ENCODE assay signal across 8 cellular contexts in genomic region chr11:27722117-27722844, GRCh38. TPM values are rescaled to one million over a fixed set of nuclear protein-coding genes. Genes with fewer than 3 reads are reported as not detected.
DNase-seq lines count a peak whose midpoint lies in the region; ATAC-seq and TF ChIP-seq lines count a peak whose summit lies in the region.

No MANE protein-coding gene starts in this region.

- CTCF ChIA-PET in activated CD8-positive, alpha-beta memory T cell treated with anti-CD3 and anti-CD28 coated beads, Interleukin-2, amount 10 ng/mL, durations not matched to agents 7 days and 5 days (lab: Charles Lee) = no interaction called here

- 1 to 3% methylated on average over 41 to 52 of the region's 52 CpGs for WGBS in testis, 2 donors

- TF ChIP-seq CTCF in BE2C (IDR thresholded peaks at IDR 0.05; ENCODE audit: low read depth, low read length) (no peak), WI38 (IDR thresholded peaks at IDR 0.05; ENCODE audit: low read depth, low read length) (no peak), testis (IDR thresholded peaks at IDR 0.05) (no peak)

- no peak overlapping the region for H3K4me3 Mint-ChIP-seq in activated CD8-positive, alpha-beta memory T cell treated with anti-CD3 and anti-CD28 coated beads, Interleukin-2, amount 10 ng/mL, durations not matched to agents 7 days and 5 days

- no peak overlapping the region for H3K27ac ChIP-seq in iPS-20b (ENCODE audit: low read length)
- H3K27ac ChIP-seq in testis = no peak overlapping the region

- peaks cover 6% of the 10 kb centered on the region for H3K4me1 Mint-ChIP-seq in activated CD8-positive, alpha-beta memory T cell treated with anti-CD3 and anti-CD28 coated beads, Interleukin-2, amount 10 ng/mL, durations not matched to agents 7 days and 5 days

- DNase-seq in BE2C (peak; percentile 8), testis (no peak)
- DNase-seq in activated CD8-positive, alpha-beta memory T cell treated with anti-CD3 and anti-CD28 coated beads, Interleukin-2, amount 10 ng/mL, durations not matched to agents 7 days and 5 days = no peak
- DNase-seq in central memory CD4-positive, alpha-beta T cell = no peak

- H3K9me3 ChIP-seq in BE2C = no peaks in the 10 kb centered on the region
- H3K9me3 ChIP-seq in iPS-20b (ENCODE audit: insufficient read depth, low read depth, low read length) = no peaks in the 10 kb centered on the region
- no peaks in the 10 kb centered on the region for H3K9me3 ChIP-seq in testis

- no peak for TF ChIP-seq POLR2A in testis (IDR thresholded peaks at IDR 0.05)

- peaks cover 39% of the 10 kb centered on the region for H3K27me3 ChIP-seq in BE2C
- H3K27me3 ChIP-seq in iPS-20b (ENCODE audit: insufficient read depth, low read length) = peaks cover 77% of the 10 kb centered on the region
- H3K27me3 ChIP-seq in testis = no peaks in the 10 kb centered on the region

- H3K4me1 ChIP-seq in BE2C (no peaks in the 10 kb centered on the region), iPS-20b (ENCODE audit: insufficient read depth, low read length) (peaks cover 18% of the 10 kb centered on the region; the same call in 1 of the 2 replicates), testis (peaks cover 13% of the 10 kb centered on the region)

- H3K36me3 ChIP-seq in BE2C (no peaks in the 10 kb centered on the region), iPS-20b (ENCODE audit: insufficient read depth, low read depth, low read length) (no peaks in the 10 kb centered on the region), testis (ENCODE audit: low read depth, missing control alignments) (no peaks in the 10 kb centered on the region)

- intact Hi-C loops in testis (cut with DNase I; ENCODE audit: low total_unique reads) = no loop called here

- H3K4me3 ChIP-seq in BE2C (ENCODE audit: low read depth, low read length) (peak overlapping the region; percentile 55), WI38 (ENCODE audit: low read depth, low read length) (peak overlapping the region; percentile 66), iPS-20b (ENCODE audit: low read length) (peak overlapping the region; percentile 79), testis (peak overlapping the region; percentile 4 to 46)

- no peak overlapping the region for H3K27ac Mint-ChIP-seq in activated CD8-positive, alpha-beta memory T cell treated with anti-CD3 and anti-CD28 coated beads, Interleukin-2, amount 10 ng/mL, durations not matched to agents 7 days and 5 days

- ATAC-seq in GM19397 (IDR thresholded peaks at IDR 0.05; ENCODE audit: unreplicated experiment) = peak; percentile 45
- no peak for ATAC-seq in HG03565 (IDR thresholded peaks at IDR 0.05; ENCODE audit: unreplicated experiment)
- no peak for ATAC-seq in activated CD8-positive, alpha-beta memory T cell treated with anti-CD3 and anti-CD28 coated beads, Interleukin-2, amount 10 ng/mL, durations not matched to agents 7 days and 5 days

- peaks cover 58% of the 10 kb centered on the region for H3K27me3 Mint-ChIP-seq in activated CD8-positive, alpha-beta memory T cell treated with anti-CD3 and anti-CD28 coated beads, Interleukin-2, amount 10 ng/mL, durations not matched to agents 7 days and 5 days

- no peaks in the 10 kb centered on the region for H3K9me3 Mint-ChIP-seq in activated CD8-positive, alpha-beta memory T cell treated with anti-CD3 and anti-CD28 coated beads, Interleukin-2, amount 10 ng/mL, durations not matched to agents 7 days and 5 days (ENCODE audit: low read depth)

- peaks cover 5% of the 10 kb centered on the region for H3K36me3 Mint-ChIP-seq in activated CD8-positive, alpha-beta memory T cell treated with anti-CD3 and anti-CD28 coated beads, Interleukin-2, amount 10 ng/mL, durations not matched to agents 7 days and 5 days

- H3K9ac ChIP-seq in iPS-20b (ENCODE audit: low read depth, low read length) = peak overlapping the region; percentile 70; the same call in 1 of the 2 replicates

RNA-seq across cellular contexts. Expression of gene BDNF, which starts 22.0 kb away (rescaled TPM):
- polyA plus RNA-seq in BE2C (2012; ENCODE audit: insufficient read depth, insufficient read length, low read depth) = 0.73 TPM
- total RNA-seq in testis = under 1 TPM; 0.62 to 0.87 TPM
- 1.1 TPM for polyA plus RNA-seq in testis (ENCODE audit: insufficient read depth, low read depth, low replicate concordance)
- not detected for total RNA-seq in activated CD8-positive, alpha-beta memory T cell treated with anti-CD3 and anti-CD28 coated beads, Interleukin-2, amount 10 ng/mL, durations not matched to agents 7 days and 5 days

Comparison
In these comparisons a context has a peak if more than half of its experiments do, and no peak if none do; other contexts are left out.
1. H3K4me3 ChIP-seq: peak in every context shown above with its lines; median percentile 79 in iPS-20b; 66 in WI38; 55 in BE2C; 25 in testis.